Comparison of ENCODE assay signal across 16 cellular contexts in genomic region chr2:115414461-115414860, GRCh38.
A peak's percentile ranks its signal among the peaks of the same experiment; 100 is the strongest.
DNase-seq lines count a peak whose midpoint lies in the region; ATAC-seq, FAIRE-seq and TF ChIP-seq lines count a peak whose summit lies in the region.
"Had no signal": no experiment of that assay in that cellular context is flagged by ENCODE, and none has a peak within 500 bp of the region (broad histone marks: within the 10 kb centered on the region; RNA-seq: fewer than 3 reads in every experiment).

No MANE protein-coding gene starts in this region.

- H3K27ac Mint-ChIP-seq in MCF 10A (ENCODE audit: low read depth, unreplicated experiment), result no peak overlapping the region
- H3K27ac Mint-ChIP-seq in activated CD4-positive, alpha-beta T cell treated with anti-CD3 and anti-CD28 coated beads, Interleukin-2, amount 10 ng/mL, durations not matched to agents 24 days and 14 days, result no peak overlapping the region
- H3K27ac Mint-ChIP-seq: CD4-positive, CD25-positive, alpha-beta regulatory T cell had no signal

- intact Hi-C loops in MCF 10A (cut with micrococcal nuclease), result no loop called here
- intact Hi-C loops in breast epithelium (cut with DNase I; ENCODE audit: low total_unique reads), result no loop called here
- intact Hi-C loops in activated CD4-positive, alpha-beta T cell treated with anti-CD3 and anti-CD28 coated beads, Interleukin-2, amount 10 ng/mL, durations not matched to agents 24 days and 14 days (cut with micrococcal nuclease), result no loop called here

- peak; percentile 62 for DNase-seq in MCF 10A (ENCODE audit: unreplicated experiment)
- no peak for DNase-seq in breast epithelium (ENCODE audit: low spot score in 2 of 2)
- peak; percentile 61 to 68 for DNase-seq in cardiac fibroblast (ENCODE audit: low read depth in 2 of 2)
- no peak for DNase-seq in NCI-H1436 (lab: John Stamatoyannopoulos, UW)
- DNase-seq in activated CD4-positive, alpha-beta T cell treated with anti-CD3 and anti-CD28 coated beads, Interleukin-2, amount 10 ng/mL, durations not matched to agents 24 days and 14 days, result no peak
- DNase-seq: 8988T; ACHN; CD4-positive, CD25-positive, alpha-beta regulatory T cell; DMS53; GF-D8; GM23248 had no signal

- no peaks in the 10 kb centered on the region for H3K36me3 Mint-ChIP-seq in MCF 10A (ENCODE audit: insufficient read depth, unreplicated experiment)
- H3K36me3 Mint-ChIP-seq in activated CD4-positive, alpha-beta T cell treated with anti-CD3 and anti-CD28 coated beads, Interleukin-2, amount 10 ng/mL, durations not matched to agents 24 days and 14 days (ENCODE audit: low read depth), result no peaks in the 10 kb centered on the region
- H3K36me3 Mint-ChIP-seq: CD4-positive, CD25-positive, alpha-beta regulatory T cell had no signal

- H3K4me1 Mint-ChIP-seq in MCF 10A (ENCODE audit: insufficient read depth, unreplicated experiment), result peaks cover 11% of the 10 kb centered on the region
- no peaks in the 10 kb centered on the region for H3K4me1 Mint-ChIP-seq in activated CD4-positive, alpha-beta T cell treated with anti-CD3 and anti-CD28 coated beads, Interleukin-2, amount 10 ng/mL, durations not matched to agents 24 days and 14 days
- H3K4me1 Mint-ChIP-seq: CD4-positive, CD25-positive, alpha-beta regulatory T cell had no signal

- peak; percentile 64 for FAIRE-seq in islet of Langerhans (lab: Jason Lieb, UNC)
- FAIRE-seq: H54 had no signal

- peaks cover 9% of the 10 kb centered on the region for H3K9me3 Mint-ChIP-seq in MCF 10A (ENCODE audit: unreplicated experiment)
- H3K9me3 Mint-ChIP-seq in activated CD4-positive, alpha-beta T cell treated with anti-CD3 and anti-CD28 coated beads, Interleukin-2, amount 10 ng/mL, durations not matched to agents 24 days and 14 days, result peaks cover 4% of the 10 kb centered on the region

- H3K4me3 ChIP-seq in breast epithelium (no peak overlapping the region), cardiac fibroblast (replicated peaks in 1 of 2; ENCODE audit: low read depth in 2 of 2, low read length in 2 of 2) (no peak overlapping the region)
- H3K4me3 ChIP-seq: BLaER1 treated with 17β-estradiol and CSF1 and Interleukin-3, amounts not matched to agents 10 nM and 100 nM; GM23248 had no signal

- H3K36me3 ChIP-seq in breast epithelium, result no peaks in the 10 kb centered on the region
- H3K36me3 ChIP-seq: BLaER1 treated with 17β-estradiol and CSF1 and Interleukin-3, amounts not matched to agents 10 nM and 100 nM had no signal

- TF ChIP-seq CTCF in MCF 10A (IDR thresholded peaks at IDR 0.05; ENCODE audit: unreplicated experiment) (no peak), breast epithelium (IDR thresholded peaks at IDR 0.05) (no peak), cardiac fibroblast (IDR thresholded peaks at IDR 0.05; ENCODE audit: low read depth, low read length) (no peak)

- no peaks in the 10 kb centered on the region for H3K27me3 ChIP-seq in breast epithelium
- H3K27me3 ChIP-seq: BLaER1 treated with 17β-estradiol and CSF1 and Interleukin-3, amounts not matched to agents 10 nM and 100 nM had no signal

- TF ChIP-seq POLR2A in breast epithelium (IDR thresholded peaks at IDR 0.05), result no peak

- H3K27ac ChIP-seq in breast epithelium, result no peak overlapping the region
- H3K27ac ChIP-seq: BLaER1 treated with 17β-estradiol and CSF1 and Interleukin-3, amounts not matched to agents 10 nM and 100 nM; GM23248 had no signal

- H3K27me3 Mint-ChIP-seq in MCF 10A (ENCODE audit: insufficient read depth, unreplicated experiment), result no peaks in the 10 kb centered on the region
- H3K27me3 Mint-ChIP-seq in activated CD4-positive, alpha-beta T cell treated with anti-CD3 and anti-CD28 coated beads, Interleukin-2, amount 10 ng/mL, durations not matched to agents 24 days and 14 days, result no peaks in the 10 kb centered on the region
- H3K27me3 Mint-ChIP-seq: CD4-positive, CD25-positive, alpha-beta regulatory T cell had no signal

- H3K4me3 Mint-ChIP-seq in MCF 10A (ENCODE audit: unreplicated experiment), result no peak overlapping the region
- no peak overlapping the region for H3K4me3 Mint-ChIP-seq in activated CD4-positive, alpha-beta T cell treated with anti-CD3 and anti-CD28 coated beads, Interleukin-2, amount 10 ng/mL, durations not matched to agents 24 days and 14 days
- H3K4me3 Mint-ChIP-seq: CD4-positive, CD25-positive, alpha-beta regulatory T cell had no signal

- no TSS peak for BruUV-seq in MCF 10A (replicated peaks; lab: Mats Ljungman, UMichigan)

- H3K9me3 ChIP-seq in breast epithelium, result peaks cover 0 to 3% of the 10 kb centered on the region in 2 donors
- H3K9me3 ChIP-seq: BLaER1 treated with 17β-estradiol and CSF1 and Interleukin-3, amounts not matched to agents 10 nM and 100 nM had no signal

- no peak for ATAC-seq in GM18517 (IDR thresholded peaks at IDR 0.05; ENCODE audit: unreplicated experiment)
- ATAC-seq: HCT116 had no signal

- CTCF ChIA-PET in MCF 10A (lab: Yijun Ruan, JAX), result interaction anchor here (0.7 to 1.0 kb wide), 3 partner anchors 19 to 249 kb away, joined by 3 read pairs; no protein-coding TSS in a partner anchor

- POLR2A ChIA-PET in MCF 10A (lab: Yijun Ruan, JAX), result interaction anchor here (0.7 kb wide), 1 partner anchor 89 kb away, joined by 3 read pairs; no protein-coding TSS in a partner anchor

- H3K4me1 ChIP-seq in breast epithelium, result no peaks in the 10 kb centered on the region
- H3K4me1 ChIP-seq: BLaER1 treated with 17β-estradiol and CSF1 and Interleukin-3, amounts not matched to agents 10 nM and 100 nM had no signal

Comparison
In these comparisons a context has a peak if more than half of its experiments do, and no peak if none do; other contexts are left out.
1. DNase-seq: peak in MCF 10A (single experiment) and cardiac fibroblast (2 of 2); none in breast epithelium (0 of 2), NCI-H1436 (single experiment) and activated CD4-positive, alpha-beta T cell treated with anti-CD3 and anti-CD28 coated beads, Interleukin-2, amount 10 ng/mL, durations not matched to agents 24 days and 14 days (single experiment).